23 cellular contexts compared by ENCODE assay signal in the genomic region with DNA sequence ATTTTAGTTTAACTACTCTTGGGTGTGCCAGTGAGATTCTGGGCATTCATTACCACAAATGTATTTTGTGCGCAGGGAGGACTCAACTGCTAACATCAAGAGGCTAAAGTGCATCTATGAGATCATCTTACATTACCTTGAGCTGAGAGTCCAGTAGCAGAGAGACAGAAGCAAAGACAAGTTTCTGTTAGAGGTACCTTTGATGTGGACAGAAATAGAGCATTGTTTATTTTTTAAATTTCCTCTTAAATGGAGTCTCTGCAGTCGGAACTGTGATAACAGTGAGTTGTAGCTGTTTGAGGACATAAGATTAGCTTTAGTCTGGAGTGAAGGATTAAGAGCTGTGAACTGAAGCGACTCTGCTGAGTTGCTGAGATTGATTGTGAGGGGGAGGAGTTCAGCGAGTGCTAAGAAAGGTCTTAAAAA.
DNase-seq lines count a peak whose midpoint lies in the region; ATAC-seq and TF ChIP-seq lines count a peak whose summit lies in the region.
"Had no signal": no experiment of that assay in that cellular context is flagged by ENCODE, and none has a peak within 500 bp of the region (broad histone marks: within the 10 kb centered on the region; RNA-seq: fewer than 3 reads in every experiment).

No MANE protein-coding gene starts in this region.

- dilution Hi-C loops in IMR-90 (cut with HindIII; ENCODE audit: low sequenced_read_pairs, unreplicated experiment): no loop called here

- H3K14ac ChIP-seq in IMR-90 (replicated peaks; ENCODE audit: low read depth, low read length): no peak overlapping the region

- H3K56ac ChIP-seq in IMR-90 (ENCODE audit: extremely low read depth, insufficient read depth, low read length): no peak overlapping the region

- DNase-seq in D341Med (ENCODE audit: low spot score) (peak; percentile 50), IMR-90 (no peak), SK-N-DZ (ENCODE audit: low spot score) (peak; percentile 23), mucosa of descending colon (no peak), superior temporal gyrus (ENCODE audit: extremely low spot score) (no peak), hippocampal formation (lab: John Stamatoyannopoulos, UW) (no peak), putamen (ENCODE audit: low spot score) (no peak), cerebellar cortex (ENCODE audit: low spot score) (no peak)
- DNase-seq: activated CD4-positive, alpha-beta T cell treated with anti-CD3 and anti-CD28 coated beads, Interleukin-2, amount 50 U/mL, for 4 hours; activated CD8-positive, alpha-beta memory T cell treated with anti-CD3 and anti-CD28 coated beads, Interleukin-2, amount 50 U/mL, for 48 hours; C1 segment of cervical spinal cord; foreskin melanocyte; GDM1; MV-4-11; naive thymus-derived CD4-positive, alpha-beta T cell; NCI-H2081; NCI-H526 treated with DMSO at 0.1 percent for 48 hours; ovary; RPMI8226 had no signal

- H3K27ac ChIP-seq in IMR-90 (ENCODE audit: insufficient read depth, low read length): no peak overlapping the region
- H3K27ac ChIP-seq: ovary had no signal

- H4K8ac ChIP-seq in IMR-90 (ENCODE audit: low read depth in 2 of 2, low read length in 2 of 2): no peak overlapping the region

- H4K91ac ChIP-seq in IMR-90 (ENCODE audit: insufficient read depth, low read depth, low read length): no peak overlapping the region

- H2BK5ac ChIP-seq in IMR-90 (ENCODE audit: low read depth, low read length, poor library complexity, severe bottlenecking): no peak overlapping the region

- H2BK20ac ChIP-seq in IMR-90 (ENCODE audit: low read depth, low read length): no peak overlapping the region

- TF ChIP-seq POLR2A in IMR-90 (IDR thresholded peaks at IDR 0.05; ENCODE audit: low read depth, low read length): no peak

- H3K9ac ChIP-seq in IMR-90 (ENCODE audit: low read depth, low read length): no peak overlapping the region

- 0 out of 2 replicates have a peak overlapping the region, but pooled peaks have one; percentile 5 for H3K23ac ChIP-seq in IMR-90 (ENCODE audit: low read depth, low read length)

- intact Hi-C loops in IMR-90 (cut with micrococcal nuclease): loop anchor here (10.0 kb wide), 1 partner anchor 408 kb away; no protein-coding TSS in a partner anchor
- intact Hi-C loops in mucosa of descending colon (cut with DNase I, micrococcal nuclease): no loop called here

- H3K9me3 ChIP-seq in IMR-90 (ENCODE audit: control insufficient read depth, insufficient read depth, low read length): no peaks in the 10 kb centered on the region
- H3K9me3 ChIP-seq in mucosa of descending colon: no peaks in the 10 kb centered on the region
- H3K9me3 ChIP-seq: ovary had no signal

- no peaks in the 10 kb centered on the region for H3K79me1 ChIP-seq in IMR-90 (ENCODE audit: low read depth in 1 of 2, low read length in 2 of 2)

- H4K20me1 ChIP-seq in IMR-90 (ENCODE audit: insufficient read depth, low read length): no peaks in the 10 kb centered on the region

- no peak overlapping the region for H2AFZ ChIP-seq in IMR-90 (replicated peaks; ENCODE audit: low read length, poor library complexity)

- H3K36me3 ChIP-seq in IMR-90 (ENCODE audit: control insufficient read depth, insufficient read depth, low read length) (no peaks in the 10 kb centered on the region; the same call in 1 of the 2 replicates), mucosa of descending colon (ENCODE audit: low read depth) (no peaks in the 10 kb centered on the region)
- H3K36me3 ChIP-seq: ovary had no signal

- H4K5ac ChIP-seq in IMR-90 (ENCODE audit: low read depth, low read length): no peak overlapping the region

- H3K9me1 ChIP-seq in IMR-90 (ENCODE audit: insufficient read depth, low read length): no peaks in the 10 kb centered on the region

- H3K4ac ChIP-seq in IMR-90 (ENCODE audit: low read depth, low read length): no peak overlapping the region

- TF ChIP-seq RAD21 in IMR-90 (IDR thresholded peaks at IDR 0.05; ENCODE audit: low read length): no peak

- CTCF ChIA-PET in IMR-90 (lab: Yijun Ruan, JAX): interaction anchor here (0.5 kb wide), 1 partner anchor 38 kb away, joined by 6 read pairs; no protein-coding TSS in a partner anchor

- POLR2A ChIA-PET in IMR-90 (lab: Charles Lee; ENCODE audit: unreplicated experiment): no interaction called here

- no peak overlapping the region for H2BK120ac ChIP-seq in IMR-90 (ENCODE audit: low read depth, low read length)

- no TSS peak for BruUV-seq in IMR-90 (replicated peaks; lab: Mats Ljungman, UMichigan)

- no peak overlapping the region for H2BK15ac ChIP-seq in IMR-90 (ENCODE audit: low read depth, low read length)

- in situ Hi-C loops in IMR-90 (cut with MboI; ENCODE audit: low sequenced_read_pairs): no loop called here

- TF ChIP-seq CTCF in IMR-90 (conservative IDR thresholded peaks at IDR 0.05; ENCODE audit: low read depth, low read length): no peak
- no peak for TF ChIP-seq CTCF in mucosa of descending colon (IDR thresholded peaks at IDR 0.05)

- H3K18ac ChIP-seq in IMR-90 (ENCODE audit: low read depth, low read length): no peak overlapping the region

- H3K4me1 ChIP-seq in IMR-90 (ENCODE audit: control insufficient read depth, insufficient read depth, low read length) (no peaks in the 10 kb centered on the region), mucosa of descending colon (ENCODE audit: low read depth) (no peaks in the 10 kb centered on the region)

- no peak overlapping the region for H2AK9ac ChIP-seq in IMR-90 (replicated peaks; ENCODE audit: low read depth, low read length, poor library complexity)

- H3K27me3 ChIP-seq in IMR-90 (ENCODE audit: control insufficient read depth, insufficient read depth, low read length): no peaks in the 10 kb centered on the region
- H3K27me3 ChIP-seq: ovary had no signal

- H3K4me3 ChIP-seq in IMR-90 (ENCODE audit: insufficient read depth, low read depth, low read length) (no peak overlapping the region), mucosa of descending colon (no peak overlapping the region)
- H3K4me3 ChIP-seq: ovary had no signal

- no peak overlapping the region for H3K4me2 ChIP-seq in IMR-90 (ENCODE audit: low read depth, low read length)

- 25% methylated on average over 2 of the region's 4 CpGs; no CpG with 5 or more reads in 1 of the 2 experiments for WGBS in IMR-90 (ENCODE audit: extremely low coverage in 2 of 2, insufficient read length in 1 of 2), 2 experiments

- no peak overlapping the region for H2AK5ac ChIP-seq in IMR-90 (ENCODE audit: low read depth, low read length)

- ATAC-seq in IMR-90 (ENCODE audit: low read depth) (no peak; the same call in 1 of the 2 replicates), mucosa of descending colon (peak; percentile 87)
- ATAC-seq: HCT116; naive thymus-derived CD4-positive, alpha-beta T cell; SK-N-SH treated with all-trans-retinoic acid at 6 μM for 48 hours; stimulated activated effector memory CD8-positive, alpha-beta T cell treated with anti-CD3 and anti-CD28 coated beads, Interleukin-12 subunit alpha, Interleukin-12 subunit beta, amount 100 ng/mL, for 72 hours; WTC11 had no signal

TF ChIP-seq in IMR-90, 13 proteins besides CTCF, POLR2A, EP300 and RAD21:
- TF ChIP-seq CHD1 (IDR thresholded peaks at IDR 0.05; ENCODE audit: low read depth, low read length) (no peak), NFE2L2 (IDR thresholded peaks at IDR 0.05; ENCODE audit: low read depth, low read length) (no peak), MAFK (IDR thresholded peaks at IDR 0.05; ENCODE audit: low read depth, low read length) (no peak), BHLHE40 (IDR thresholded peaks at IDR 0.05; ENCODE audit: low read depth, low read length) (no peak)
TF ChIP-seq in IMR-90: peak in this region for 0.

Comparison
In these comparisons a context has a peak if more than half of its experiments do, and no peak if none do; other contexts are left out.
1. DNase-seq: peak in D341Med (single experiment) and SK-N-DZ (single experiment); none in IMR-90 (single experiment), mucosa of descending colon (0 of 3), superior temporal gyrus (single experiment), hippocampal formation (0 of 2), putamen (single experiment) and cerebellar cortex (single experiment).